Comparison of ENCODE assay signal across 13 cellular contexts in the genomic region with DNA sequence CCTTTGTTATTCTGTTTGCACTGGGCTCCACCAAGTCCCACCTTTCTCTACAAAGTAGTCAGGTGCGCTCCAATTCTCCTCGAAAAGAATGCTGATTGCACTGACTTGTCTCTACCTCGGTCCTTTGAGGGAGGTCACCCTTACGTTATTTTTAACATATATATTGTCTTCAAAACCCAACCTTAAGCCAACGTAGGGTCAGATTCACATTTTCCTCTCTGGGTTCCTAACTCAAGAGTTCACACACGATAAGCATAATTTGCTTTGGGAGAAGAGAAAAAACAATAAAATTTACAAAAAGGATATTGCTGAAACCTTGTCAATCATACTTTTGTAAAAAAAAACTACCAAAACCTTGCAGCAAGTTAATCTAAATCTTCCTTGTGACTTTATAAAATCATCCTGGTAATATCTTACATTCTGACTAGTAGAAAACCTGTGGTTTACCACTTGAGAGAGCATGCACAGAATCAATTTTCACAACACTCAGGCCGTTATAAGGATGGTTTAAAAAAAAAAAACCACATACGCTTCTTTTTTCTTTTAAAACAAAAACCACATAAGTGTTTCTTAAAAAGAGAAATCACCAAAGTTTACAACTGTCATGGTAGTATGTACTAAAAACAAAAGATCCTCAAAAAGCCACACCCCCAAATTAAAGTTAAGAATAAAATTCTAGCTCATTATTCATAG.
DNase-seq lines count a peak whose midpoint lies in the region; ATAC-seq and TF ChIP-seq lines count a peak whose summit lies in the region.
"Had no signal": no experiment of that assay in that cellular context is flagged by ENCODE, and none has a peak within 500 bp of the region (broad histone marks: within the 10 kb centered on the region; RNA-seq: fewer than 3 reads in every experiment).

No MANE protein-coding gene starts in this region.

- no peak overlapping the region for H3K4me3 ChIP-seq in WERI-Rb-1 (ENCODE audit: low read depth, low read length)
- no peak overlapping the region for H3K4me3 ChIP-seq in lower lobe of right lung
- H3K4me3 ChIP-seq: esophagus muscularis mucosa, GM23338 had no signal

- H3K9me3 ChIP-seq in WERI-Rb-1 (ENCODE audit: severe bottlenecking) (no peaks in the 10 kb centered on the region), lower lobe of right lung (no peaks in the 10 kb centered on the region)
- H3K9me3 ChIP-seq: esophagus muscularis mucosa had no signal

- intact Hi-C loops in activated naive CD4-positive, alpha-beta T cell treated with anti-CD3 and anti-CD28 coated beads for 36 hours (cut with micrococcal nuclease): loop anchor here (1.0 to 5.0 kb wide), 3 partner anchors 21 to 89 kb away; no protein-coding TSS in a partner anchor
- intact Hi-C loops in lower lobe of right lung (cut with DNase I): no loop called here

- peaks cover 21 to 27% of the 10 kb centered on the region in 2 donors for H3K36me3 Mint-ChIP-seq in activated naive CD4-positive, alpha-beta T cell treated with anti-CD3 and anti-CD28 coated beads, Interleukin-2, amount 50 U/mL, for 72 hours
- peaks cover 35% of the 10 kb centered on the region for H3K36me3 Mint-ChIP-seq in activated naive CD4-positive, alpha-beta T cell treated with anti-CD3 and anti-CD28 coated beads for 36 hours (ENCODE audit: low read depth)
- H3K36me3 Mint-ChIP-seq in T-helper 2 cell treated with Interferon-gamma antibody and Interleukin-4, amounts not matched to agents 5 μg/mL and 100 μg/mL, for 36 hours (ENCODE audit: low read depth): peaks cover 60% of the 10 kb centered on the region
- H3K36me3 Mint-ChIP-seq in stimulated activated naive CD8-positive, alpha-beta T cell treated with anti-CD3 and anti-CD28 coated beads, Interleukin-15, Interleukin-2, amounts not matched to agents 100 ng/mL and 50 ng/mL, for 24 hours (ENCODE audit: low read depth): peaks cover 52% of the 10 kb centered on the region

- H3K27ac ChIP-seq in WERI-Rb-1 (no peak overlapping the region), lower lobe of right lung (no peak overlapping the region)
- H3K27ac ChIP-seq: esophagus muscularis mucosa had no signal

- H3K27me3 ChIP-seq in WERI-Rb-1 (ENCODE audit: insufficient read depth, low read depth, severe bottlenecking) (no peaks in the 10 kb centered on the region), lower lobe of right lung (ENCODE audit: low read depth) (no peaks in the 10 kb centered on the region)
- H3K27me3 ChIP-seq: esophagus muscularis mucosa had no signal

- TF ChIP-seq CTCF in WERI-Rb-1 (IDR thresholded peaks at IDR 0.05; ENCODE audit: low read depth, low read length) (no peak), lower lobe of right lung (IDR thresholded peaks at IDR 0.05) (no peak)

- peaks cover 2% of the 10 kb centered on the region for H3K27me3 Mint-ChIP-seq in activated naive CD4-positive, alpha-beta T cell treated with anti-CD3 and anti-CD28 coated beads for 36 hours (ENCODE audit: low read depth)
- peaks cover 2% of the 10 kb centered on the region for H3K27me3 Mint-ChIP-seq in T-helper 2 cell treated with Interferon-gamma antibody and Interleukin-4, amounts not matched to agents 5 μg/mL and 100 μg/mL, for 36 hours (ENCODE audit: low read depth)
- H3K27me3 Mint-ChIP-seq in stimulated activated naive CD8-positive, alpha-beta T cell treated with anti-CD3 and anti-CD28 coated beads, Interleukin-15, Interleukin-2, amounts not matched to agents 100 ng/mL and 50 ng/mL, for 24 hours: no peaks in the 10 kb centered on the region

- CTCF ChIA-PET in activated naive CD4-positive, alpha-beta T cell treated with anti-CD3 and anti-CD28 coated beads for 36 hours (lab: Charles Lee): no interaction called here

- peak; percentile 87 to 95 for ATAC-seq in activated naive CD4-positive, alpha-beta T cell treated with anti-CD3 and anti-CD28 coated beads, Interleukin-2, amount 50 U/mL, for 72 hours
- ATAC-seq in GM21619 (IDR thresholded peaks at IDR 0.05; ENCODE audit: unreplicated experiment) (peak; percentile 52), lower lobe of right lung (no peak)
- ATAC-seq: GM23338 had no signal

- DNase-seq in activated naive CD4-positive, alpha-beta T cell treated with anti-CD3 and anti-CD28 coated beads, Interleukin-2, amount 50 U/mL, for 72 hours (ENCODE audit: low spot score in 2 of 2): no peak
- no peak for DNase-seq in activated naive CD4-positive, alpha-beta T cell treated with anti-CD3 and anti-CD28 coated beads for 36 hours
- DNase-seq in T-helper 2 cell treated with Interferon-gamma antibody and Interleukin-4, amounts not matched to agents 5 μg/mL and 100 μg/mL, for 36 hours (ENCODE audit: low spot score): no peak
- DNase-seq in WERI-Rb-1: no peak
- no peak for DNase-seq in stimulated activated naive CD4-positive, alpha-beta T cell treated with Interleukin-2 at 50 U/mL for 16 hours (lab: John Stamatoyannopoulos, UW)
- no peak for DNase-seq in lower lobe of right lung
- DNase-seq: NCI-H69, SW 1271 had no signal

- peaks cover 73% of the 10 kb centered on the region for H3K36me3 ChIP-seq in WERI-Rb-1
- peaks cover 76% of the 10 kb centered on the region for H3K36me3 ChIP-seq in lower lobe of right lung

- H3K9me3 Mint-ChIP-seq in activated naive CD4-positive, alpha-beta T cell treated with anti-CD3 and anti-CD28 coated beads, Interleukin-2, amount 50 U/mL, for 72 hours: no peaks in the 10 kb centered on the region
- no peaks in the 10 kb centered on the region for H3K9me3 Mint-ChIP-seq in activated naive CD4-positive, alpha-beta T cell treated with anti-CD3 and anti-CD28 coated beads for 36 hours
- H3K9me3 Mint-ChIP-seq in T-helper 2 cell treated with Interferon-gamma antibody and Interleukin-4, amounts not matched to agents 5 μg/mL and 100 μg/mL, for 36 hours: no peaks in the 10 kb centered on the region
- no peaks in the 10 kb centered on the region for H3K9me3 Mint-ChIP-seq in stimulated activated naive CD8-positive, alpha-beta T cell treated with anti-CD3 and anti-CD28 coated beads, Interleukin-15, Interleukin-2, amounts not matched to agents 100 ng/mL and 50 ng/mL, for 24 hours
- H3K9me3 Mint-ChIP-seq: GM23338, nephron had no signal

- no peak overlapping the region for H3K4me3 Mint-ChIP-seq in activated naive CD4-positive, alpha-beta T cell treated with anti-CD3 and anti-CD28 coated beads for 36 hours
- peak overlapping the region; percentile 80 for H3K4me3 Mint-ChIP-seq in T-helper 2 cell treated with Interferon-gamma antibody and Interleukin-4, amounts not matched to agents 5 μg/mL and 100 μg/mL, for 36 hours
- H3K4me3 Mint-ChIP-seq in stimulated activated naive CD8-positive, alpha-beta T cell treated with anti-CD3 and anti-CD28 coated beads, Interleukin-15, Interleukin-2, amounts not matched to agents 100 ng/mL and 50 ng/mL, for 24 hours: no peak overlapping the region
- H3K4me3 Mint-ChIP-seq: GM23338, nephron had no signal

- peaks cover 16% of the 10 kb centered on the region for H3K4me1 ChIP-seq in lower lobe of right lung

- no peak overlapping the region for H3K27ac Mint-ChIP-seq in activated naive CD4-positive, alpha-beta T cell treated with anti-CD3 and anti-CD28 coated beads, Interleukin-2, amount 50 U/mL, for 72 hours
- no peak overlapping the region for H3K27ac Mint-ChIP-seq in activated naive CD4-positive, alpha-beta T cell treated with anti-CD3 and anti-CD28 coated beads for 36 hours
- H3K27ac Mint-ChIP-seq in T-helper 2 cell treated with Interferon-gamma antibody and Interleukin-4, amounts not matched to agents 5 μg/mL and 100 μg/mL, for 36 hours: peak overlapping the region; percentile 52
- peak overlapping the region; percentile 39 for H3K27ac Mint-ChIP-seq in stimulated activated naive CD8-positive, alpha-beta T cell treated with anti-CD3 and anti-CD28 coated beads, Interleukin-15, Interleukin-2, amounts not matched to agents 100 ng/mL and 50 ng/mL, for 24 hours
- H3K27ac Mint-ChIP-seq: GM23338, nephron had no signal

- H3K4me1 Mint-ChIP-seq in activated naive CD4-positive, alpha-beta T cell treated with anti-CD3 and anti-CD28 coated beads for 36 hours (ENCODE audit: low read depth): peaks cover 53% of the 10 kb centered on the region
- H3K4me1 Mint-ChIP-seq in T-helper 2 cell treated with Interferon-gamma antibody and Interleukin-4, amounts not matched to agents 5 μg/mL and 100 μg/mL, for 36 hours (ENCODE audit: low read depth): peaks cover 42% of the 10 kb centered on the region
- H3K4me1 Mint-ChIP-seq in stimulated activated naive CD8-positive, alpha-beta T cell treated with anti-CD3 and anti-CD28 coated beads, Interleukin-15, Interleukin-2, amounts not matched to agents 100 ng/mL and 50 ng/mL, for 24 hours (ENCODE audit: low read depth): peaks cover 52% of the 10 kb centered on the region

Comparison
In these comparisons a context has a peak if more than half of its experiments do, and no peak if none do; other contexts are left out.
1. ATAC-seq: peak in activated naive CD4-positive, alpha-beta T cell treated with anti-CD3 and anti-CD28 coated beads, Interleukin-2, amount 50 U/mL, for 72 hours (2 of 2) and GM21619 (single experiment); none in lower lobe of right lung (0 of 2).
2. H3K27ac Mint-ChIP-seq: peak in T-helper 2 cell treated with Interferon-gamma antibody and Interleukin-4, amounts not matched to agents 5 μg/mL and 100 μg/mL, for 36 hours (single experiment) and stimulated activated naive CD8-positive, alpha-beta T cell treated with anti-CD3 and anti-CD28 coated beads, Interleukin-15, Interleukin-2, amounts not matched to agents 100 ng/mL and 50 ng/mL, for 24 hours (single experiment); none in activated naive CD4-positive, alpha-beta T cell treated with anti-CD3 and anti-CD28 coated beads, Interleukin-2, amount 50 U/mL, for 72 hours (0 of 2) and activated naive CD4-positive, alpha-beta T cell treated with anti-CD3 and anti-CD28 coated beads for 36 hours (single experiment).